In the genomic region with DNA sequence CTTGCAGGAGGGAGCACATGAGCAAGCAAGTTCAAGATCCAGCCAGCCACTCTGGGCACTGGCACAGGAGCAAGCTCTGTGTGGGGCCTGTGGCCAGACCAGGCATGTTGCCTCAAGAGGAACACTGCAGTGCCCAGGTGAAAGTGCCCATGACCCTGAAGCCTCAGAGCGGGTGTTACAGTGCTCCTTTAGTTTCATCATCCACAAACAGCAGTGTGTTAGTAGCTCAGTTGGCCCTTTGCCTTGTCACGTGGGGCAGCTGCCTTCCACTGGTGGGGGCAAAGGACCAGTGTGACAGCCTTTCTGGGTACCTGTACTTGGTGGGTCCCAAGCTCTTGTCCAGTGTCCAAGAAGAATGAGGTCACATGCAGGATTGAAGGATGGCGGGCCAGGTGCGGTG, we compare ENCODE assay signal across 30 cellular contexts.
"Had no signal": no experiment of that assay in that cellular context is flagged by ENCODE, and none has a peak within 500 bp of the region (broad histone marks: within the 10 kb centered on the region; RNA-seq: fewer than 3 reads in every experiment).

No MANE protein-coding gene starts in this region.

- H3K27ac Mint-ChIP-seq: activated B cell treated with CpG ODN at 0.5 μM for 24 hours; activated CD4-positive, alpha-beta memory T cell treated with anti-CD3 and anti-CD28 coated beads for 36 hours; activated naive CD8-positive, alpha-beta T cell treated with anti-CD3 and anti-CD28 coated beads for 36 hours; activated T-cell treated with anti-CD3 and anti-CD28 coated beads, Interleukin-2, amount 50 U/mL, for 72 hours; activated T-helper 17 cell treated with anti-CD3 and anti-CD28 coated beads, Interleukin-2, amount 50 U/mL, for 72 hours had no signal

- H3K9me3 ChIP-seq: SJCRH30 had no signal

- H3K36me3 ChIP-seq: brain microvascular endothelial cell, SJCRH30 had no signal

- H3K27me3 ChIP-seq: brain microvascular endothelial cell, SJCRH30 had no signal

- H3K9me3 Mint-ChIP-seq: activated B cell treated with CpG ODN at 0.5 μM for 24 hours; activated CD4-positive, alpha-beta memory T cell treated with anti-CD3 and anti-CD28 coated beads for 36 hours; activated naive CD8-positive, alpha-beta T cell treated with anti-CD3 and anti-CD28 coated beads for 36 hours; activated T-cell treated with anti-CD3 and anti-CD28 coated beads, Interleukin-2, amount 50 U/mL, for 72 hours; activated T-helper 17 cell treated with anti-CD3 and anti-CD28 coated beads, Interleukin-2, amount 50 U/mL, for 72 hours had no signal

- H3K9ac ChIP-seq: KMS-11 had no signal

- H3K27ac ChIP-seq: brain microvascular endothelial cell, KMS-11, SJCRH30, SK-N-MC had no signal

- DNase-seq: activated B cell treated with CpG ODN at 0.5 μM for 24 hours; activated CD4-positive, alpha-beta memory T cell treated with anti-CD3 and anti-CD28 coated beads for 36 hours; activated CD4-positive, alpha-beta T cell treated with anti-CD3 and anti-CD28 coated beads for 4 hours; activated CD4-positive, alpha-beta T cell treated with anti-CD3 and anti-CD28 coated beads, Interleukin-2, amount 50 U/mL, for 1 hour; activated CD4-positive, CD25-positive, alpha-beta regulatory T cell treated with anti-CD3 and anti-CD28 coated beads, Interleukin-2, amount 50 U/mL, for 72 hours; activated effector memory CD4-positive, alpha-beta T cell treated with anti-CD3 and anti-CD28 coated beads, Interleukin-2, amount 50 U/mL, for 16 hours; activated naive CD4-positive, alpha-beta T cell; activated naive CD4-positive, alpha-beta T cell treated with anti-CD3 and anti-CD28 coated beads, Interleukin-2, amount 50 U/mL, for 16 hours; activated naive CD8-positive, alpha-beta T cell treated with anti-CD3 and anti-CD28 coated beads for 36 hours; activated T-cell treated with anti-CD3 and anti-CD28 coated beads, Interleukin-2, amount 50 U/mL, for 1 hour; activated T-cell treated with anti-CD3 and anti-CD28 coated beads, Interleukin-2, amount 50 U/mL, for 72 hours; amniotic stem cell; aorta; brain microvascular endothelial cell; MM.1S; MV-4-11; NCI-H1092; NCI-H1436 treated with DMSO at 0.1 percent for 48 hours; NCI-H1694 treated with DMSO at 0.1 percent for 48 hours; NCI-H2029; NCI-H345; NCI-H524 treated with DMSO at 0.1 percent for 48 hours; SHP77; SJCRH30; T1000 had no signal

- H3K4me3 ChIP-seq: SJCRH30, SK-N-MC had no signal

- H3K4me3 Mint-ChIP-seq: activated B cell treated with CpG ODN at 0.5 μM for 24 hours; activated CD4-positive, alpha-beta memory T cell treated with anti-CD3 and anti-CD28 coated beads for 36 hours; activated naive CD8-positive, alpha-beta T cell treated with anti-CD3 and anti-CD28 coated beads for 36 hours; activated T-cell treated with anti-CD3 and anti-CD28 coated beads, Interleukin-2, amount 50 U/mL, for 72 hours; activated T-helper 17 cell treated with anti-CD3 and anti-CD28 coated beads, Interleukin-2, amount 50 U/mL, for 72 hours had no signal

- H3K27me3 Mint-ChIP-seq: activated B cell treated with CpG ODN at 0.5 μM for 24 hours; activated CD4-positive, alpha-beta memory T cell treated with anti-CD3 and anti-CD28 coated beads for 36 hours; activated naive CD8-positive, alpha-beta T cell treated with anti-CD3 and anti-CD28 coated beads for 36 hours; activated T-helper 17 cell treated with anti-CD3 and anti-CD28 coated beads, Interleukin-2, amount 50 U/mL, for 72 hours had no signal

- FAIRE-seq: TTC549 had no signal

- ATAC-seq: activated T-cell treated with anti-CD3 and anti-CD28 coated beads, Interleukin-2, amount 50 U/mL, for 72 hours; activated T-helper 17 cell treated with anti-CD3 and anti-CD28 coated beads, Interleukin-2, amount 50 U/mL, for 72 hours; Panc1 had no signal
